Comparison of ENCODE assay signal across 8 cellular contexts in genomic region chr12:64403708-64404469, GRCh38. TPM values are rescaled to one million over a fixed set of nuclear protein-coding genes. Genes with fewer than 3 reads are reported as not detected.
A peak's percentile ranks its signal among the peaks of the same experiment; 100 is the strongest.
DNase-seq lines count a peak whose midpoint lies in the region; ATAC-seq, FAIRE-seq and TF ChIP-seq lines count a peak whose summit lies in the region.

XPOT (plus strand) TSS chr12:64404392; CDS start chr12:64410036, 5,644 bp downstream.

- H3K4me1 ChIP-seq in HepG2 (ENCODE audit: insufficient read depth, low read length) = peaks cover 47% of the 10 kb centered on the region

- peaks cover 6% of the 10 kb centered on the region for H4K20me1 ChIP-seq in HepG2 (ENCODE audit: insufficient read depth, low read length)

- no peak for FAIRE-seq in HepG2 (lab: Jason Lieb, UNC)

- intact Hi-C loops in HepG2 (cut with micrococcal nuclease; ENCODE audit: unreplicated experiment) = loop anchor here (2.0 to 10.0 kb wide), 3 partner anchors 181 to 761 kb away; partner anchors contain the start of genes KICS2 and LEMD3

- TF ChIP-seq POLR2A in HepG2 (IDR thresholded peaks at IDR 0.05; ENCODE audit: insufficient read depth in 1 of 2, low read depth in 2 of 2, low read length in 2 of 2) = peak; percentile 84 to 93

- TSS peak; percentile 90 for BruUV-seq in HepG2 (replicated peaks; lab: Mats Ljungman, UMichigan)

- H2AFZ ChIP-seq in HepG2 (ENCODE audit: low read length) = no peak within 1 kb of the TSS

- H3K27me3 ChIP-seq in HepG2 (ENCODE audit: control insufficient read depth in 1 of 2, insufficient read depth in 2 of 2, low read length in 2 of 2) = no peaks in the 10 kb centered on the region; a peak in 1 of 5 replicates

- H3K79me2 ChIP-seq in HepG2 (ENCODE audit: insufficient read depth, low read length) = peaks cover 35% of the 10 kb centered on the region

- TF ChIP-seq EP300 in HepG2 (IDR thresholded peaks at IDR 0.05; ENCODE audit: low read depth in 2 of 2, low read length in 2 of 2) = peak in 1 of 2 experiments; percentile 43; a peak in 1 of 4 replicates
- no peak; the same call in 1 of the 2 replicates for TF ChIP-seq EP300 in HepG2 (CRISPR knock-in tag; IDR thresholded peaks at IDR 0.05; ENCODE audit: borderline replicate concordance)

- 28% methylated on average over 28 of the region's 60 CpGs for WGBS in HepG2 (ENCODE audit: low lambda C conversion rate)

- CTCF ChIA-PET in HepG2 (lab: Yijun Ruan, JAX; ENCODE audit: low intra/inter-chr PET ratio, low total read pairs) = no interaction called here

- peak; percentile 27 for TF ChIP-seq CTCF in HepG2 (CRISPR knock-in tag; IDR thresholded peaks at IDR 0.05)

- no peaks in the 10 kb centered on the region for H3K36me3 ChIP-seq in HepG2 (replicated peaks in 1 of 2; ENCODE audit: control insufficient read depth in 1 of 2, insufficient read depth in 2 of 2, low read length in 2 of 2)

- H3K4me3 ChIP-seq in HepG2 (replicated peaks in 1 of 3; ENCODE audit: insufficient read depth in 1 of 3, low read depth in 2 of 3, low read length in 3 of 3) = peak within 1 kb of the TSS; percentile 78 to 95 (median 85)

- H3K9me3 ChIP-seq in HepG2 (ENCODE audit: low read length) = no peaks in the 10 kb centered on the region

- POLR2A ChIA-PET in HepG2 (lab: Yijun Ruan, JAX) = interaction anchor here (0.5 to 1.9 kb wide), 8 partner anchors 9 to 560 kb away, joined by 3 to 9 read pairs (median 3); partner anchors contain the start of gene KICS2

- peak within 1 kb of the TSS; percentile 100 for H3K27ac ChIP-seq in HepG2 (ENCODE audit: extremely low read length, insufficient read depth, low read length)

- ATAC-seq in GM19397 (IDR thresholded peaks at IDR 0.05; ENCODE audit: unreplicated experiment) (peak; percentile 97), HG03565 (IDR thresholded peaks at IDR 0.05; ENCODE audit: unreplicated experiment) (peak; percentile 97), HepG2 (peak; percentile 94)

- no peak for TF ChIP-seq RAD21 in HepG2 (CRISPR knock-in tag; IDR thresholded peaks at IDR 0.05)

- H3K4me2 ChIP-seq in HepG2 (ENCODE audit: low read depth, low read length) = peak within 1 kb of the TSS; percentile 80

- DNase-seq in CD1c-positive myeloid dendritic cell (ENCODE audit: extremely low spot score) (peak; percentile 97), NCI-H748 treated with DMSO at 0.1 percent for 48 hours (lab: John Stamatoyannopoulos, UW) (peak; percentile 91), dermis blood vessel endothelial cell (peak; percentile 98), HepG2 (ENCODE audit: low spot score) (peak; percentile 92)
- DNase-seq in activated CD4-positive, alpha-beta T cell treated with anti-CD3 and anti-CD28 coated beads, Interleukin-2, amount 50 U/mL, for 24 hours (ENCODE audit: low read depth in 1 of 2, low spot score in 1 of 2) = peak; percentile 77 to 87
- peak; percentile 93 for DNase-seq in stimulated activated CD4-positive, alpha-beta T cell treated with anti-CD3 and anti-CD28 coated beads, Interleukin-4, amount 100 ng/mL, for 24 hours

- in situ Hi-C loops in HepG2 (cut with HindIII; ENCODE audit: extremely low pct_ligation_motif_present, low pct_unique_long_range_greater_than_20kb) = no loop called here

- H3K9ac ChIP-seq in HepG2 (ENCODE audit: insufficient read depth, low read depth, low read length) = peak within 1 kb of the TSS; percentile 100

TF ChIP-seq in HepG2, 621 proteins besides CTCF, POLR2A, EP300 and RAD21 (continues in another document):
- peak; percentile 99 for TF ChIP-seq ZNF142 (CRISPR knock-in tag; IDR thresholded peaks at IDR 0.05)
- no peak for TF ChIP-seq ZFP36L1 (CRISPR knock-in tag; IDR thresholded peaks at IDR 0.05)
- TF ChIP-seq ZNF329 (CRISPR knock-in tag; IDR thresholded peaks at IDR 0.05; ENCODE audit: low read depth) = no peak
- peak; percentile 92 for TF ChIP-seq ZBTB2 (CRISPR knock-in tag; IDR thresholded peaks at IDR 0.05; ENCODE audit: low read depth)
- no peak for TF ChIP-seq IKZF1 (IDR thresholded peaks at IDR 0.05)
- TF ChIP-seq FOXA1 (IDR thresholded peaks at IDR 0.05) = no peak
- no peak for TF ChIP-seq FOXA1 (CRISPR knock-in tag; IDR thresholded peaks at IDR 0.05)
- no peak for TF ChIP-seq STAT5B (CRISPR knock-in tag; IDR thresholded peaks at IDR 0.05)
- no peak for TF ChIP-seq TBL1XR1 (IDR thresholded peaks at IDR 0.05; ENCODE audit: borderline replicate concordance, low read length, partially characterized antibody)
- no peak for TF ChIP-seq MZF1 (CRISPR knock-in tag; IDR thresholded peaks at IDR 0.05; ENCODE audit: borderline replicate concordance)

RNA-seq across cellular contexts. Expression of gene XPOT, which starts in this region (rescaled TPM):
- total RNA-seq in dermis blood vessel endothelial cell (52.9 and 78.2 TPM in 2 replicates), HepG2 (2016; rRNA removed; fragmentation: Illumina TruSeq; extraction: Trizol) (102 and 136 TPM in 2 replicates)
- 23.9 and 24.7 TPM in 2 replicates for total RNA-seq in HepG2 (2016; cell fraction: cytosol; rRNA removed; fragmentation: Illumina TruSeq; extraction: Trizol; ENCODE audit: low read depth)
- 99.3 and 127 TPM in 2 replicates for total RNA-seq in HepG2 (2016; cell fraction: insoluble cytoplasmic fraction; rRNA removed; fragmentation: Illumina TruSeq; extraction: Trizol)
- 103 and 117 TPM in 2 replicates for total RNA-seq in HepG2 (2016; cell fraction: membrane; rRNA removed; fragmentation: Illumina TruSeq; extraction: Trizol)
- total RNA-seq in HepG2 (2016; cell fraction: nucleus; rRNA removed; fragmentation: Illumina TruSeq; extraction: Trizol) = 72.8 and 91.5 TPM in 2 replicates
- polyA plus RNA-seq in HepG2 (2011; rRNA removed) = 91.8 and 93.8 TPM in 2 replicates
- polyA plus RNA-seq in HepG2 (2011; cell fraction: cytosol; rRNA removed) = 23.5 and 43.5 TPM in 2 replicates
- polyA plus RNA-seq in HepG2 (2011; cell fraction: nucleus; rRNA removed) = 97.9 and 118 TPM in 2 replicates
- 76.4 and 91.1 TPM in 2 replicates for polyA plus RNA-seq in HepG2 (2012)
- polyA plus RNA-seq in HepG2 (2016; cell fraction: cytosol; fragmentation: Illumina TruSeq; extraction: Trizol; ENCODE audit: low read depth) = 17.9 and 20.0 TPM in 2 replicates
- polyA plus RNA-seq in HepG2 (2016; cell fraction: insoluble cytoplasmic fraction; fragmentation: Illumina TruSeq; extraction: Trizol; ENCODE audit: low read depth) = 102 and 111 TPM in 2 replicates
- 57.5 and 60.6 TPM in 2 replicates for polyA plus RNA-seq in HepG2 (2016; cell fraction: membrane; fragmentation: Illumina TruSeq; extraction: Trizol; ENCODE audit: low read depth)
- 113 and 120 TPM in 2 replicates for polyA plus RNA-seq in HepG2 (2016; cell fraction: nucleus; fragmentation: Illumina TruSeq; extraction: Trizol; ENCODE audit: insufficient read depth, low read depth)
- 45.0 and 86.1 TPM in 2 replicates for polyA minus RNA-seq in HepG2 (2011; rRNA and poly(A)+ RNA removed; ENCODE audit: low replicate concordance)
- polyA minus RNA-seq in HepG2 (2011; cell fraction: cytosol; rRNA and poly(A)+ RNA removed) = 65.4 and 79.8 TPM in 2 replicates
- 166 and 207 TPM in 2 replicates for polyA minus RNA-seq in HepG2 (2011; cell fraction: nucleus; rRNA and poly(A)+ RNA removed)

Comparison
In these comparisons a context has a peak if more than half of its experiments do, and no peak if none do; other contexts are left out.
1. Peak in every context shown above with its lines: DNase-seq, ATAC-seq, H3K4me3 ChIP-seq and H3K27ac ChIP-seq.